Comparison of ENCODE assay signal across 24 cellular contexts in the genomic region with DNA sequence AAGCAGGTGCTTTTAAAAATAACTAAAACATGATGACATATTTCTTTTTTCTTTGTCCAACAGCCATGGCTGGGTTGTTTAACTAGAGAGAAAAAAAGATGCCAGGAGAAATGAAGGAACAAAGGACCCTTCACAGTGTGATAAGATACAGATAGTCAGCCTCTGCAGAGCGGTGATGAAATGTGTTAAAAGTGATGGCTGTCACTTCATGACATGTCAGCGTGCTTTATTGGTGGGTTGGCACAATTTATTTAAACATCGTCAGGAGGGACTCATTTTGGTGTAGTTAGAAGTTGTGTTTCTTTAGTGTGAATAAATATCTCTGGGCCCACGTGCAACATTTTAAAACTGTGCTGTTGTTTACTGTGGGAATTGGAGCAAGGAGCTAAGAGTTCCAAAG.
DNase-seq lines count a peak whose midpoint lies in the region; ATAC-seq, FAIRE-seq and TF ChIP-seq lines count a peak whose summit lies in the region.
"Had no signal": no experiment of that assay in that cellular context is flagged by ENCODE, and none has a peak within 500 bp of the region (broad histone marks: within the 10 kb centered on the region; RNA-seq: fewer than 3 reads in every experiment).

No MANE protein-coding gene starts in this region.

- POLR2A ChIA-PET in naive thymus-derived CD4-positive, alpha-beta T cell (lab: Charles Lee) = no interaction called here

- no peaks in the 10 kb centered on the region for H3K9me3 ChIP-seq in naive thymus-derived CD4-positive, alpha-beta T cell (ENCODE audit: control insufficient read depth in 2 of 3, low read length in 3 of 3)
- no peaks in the 10 kb centered on the region for H3K9me3 ChIP-seq in neural progenitor cell (ENCODE audit: low read depth)
- H3K9me3 ChIP-seq: A549; BE2C; BLaER1 treated with 17β-estradiol and CSF1 and Interleukin-3, amounts not matched to agents 10 nM and 100 nM; HAP-1 had no signal

- no peak for TF ChIP-seq POLR2A in H54 (IDR thresholded peaks at IDR 0.05; ENCODE audit: low read depth, low read length)

- FAIRE-seq in H54 (lab: Jason Lieb, UNC) = no peak
- FAIRE-seq: A549, GM18507 had no signal

- H2AFZ ChIP-seq in neural progenitor cell (replicated peaks) = no peak overlapping the region
- H2AFZ ChIP-seq: GM23338 had no signal

- no peaks in the 10 kb centered on the region for H3K27me3 Mint-ChIP-seq in naive thymus-derived CD4-positive, alpha-beta T cell
- H3K27me3 Mint-ChIP-seq in neural progenitor cell (ENCODE audit: insufficient read depth, low read depth) = no peaks in the 10 kb centered on the region
- H3K27me3 Mint-ChIP-seq: CD4-positive, alpha-beta memory T cell had no signal

- no peaks in the 10 kb centered on the region for H4K20me1 ChIP-seq in neural progenitor cell (ENCODE audit: low read depth)
- H4K20me1 ChIP-seq: BLaER1 treated with 17β-estradiol and CSF1 and Interleukin-3, amounts not matched to agents 10 nM and 100 nM had no signal

- DNase-seq in left ventricle myocardium superior (no peak), Right ventricle myocardium superior (no peak), SK-N-DZ (ENCODE audit: low spot score) (peak; percentile 31), H54 (ENCODE audit: insufficient read length, low spot score) (no peak), neural progenitor cell (ENCODE audit: low spot score) (no peak), KBM-7 (no peak)
- DNase-seq in naive thymus-derived CD4-positive, alpha-beta T cell = no peak
- DNase-seq: 8988T; ACHN; AML-193; BE2C; Calu3; CD4-positive, alpha-beta memory T cell; COR-L47; DMS53; DMS79 treated with DMSO at 0.1 percent for 48 hours; GF-D8; HFFc6 had no signal

- no peak for TF ChIP-seq CTCF in neural progenitor cell (IDR thresholded peaks at IDR 0.05)

- H3K27ac ChIP-seq in naive thymus-derived CD4-positive, alpha-beta T cell (ENCODE audit: low read depth, low read length) = no peak overlapping the region
- no peak overlapping the region for H3K27ac ChIP-seq in neural progenitor cell
- H3K27ac ChIP-seq: A549; BLaER1 treated with 17β-estradiol and CSF1 and Interleukin-3, amounts not matched to agents 10 nM and 100 nM had no signal

- CTCF ChIA-PET in naive thymus-derived CD4-positive, alpha-beta T cell (lab: Charles Lee) = interaction anchor here (0.9 kb wide), 1 partner anchor 8 kb away, joined by 4 read pairs; no protein-coding TSS in a partner anchor

- H3K9me3 Mint-ChIP-seq in naive thymus-derived CD4-positive, alpha-beta T cell = peaks cover 0 to 11% (median 0%) of the 10 kb centered on the region in 11 donors
- H3K9me3 Mint-ChIP-seq in neural progenitor cell = no peaks in the 10 kb centered on the region
- H3K9me3 Mint-ChIP-seq: CD4-positive, alpha-beta memory T cell; GM23338 had no signal

- no peaks in the 10 kb centered on the region for H3F3A ChIP-seq in neural progenitor cell (ENCODE audit: low read depth)

- peaks cover 41 to 100% (median 96%) of the 10 kb centered on the region in 7 donors for H3K4me1 Mint-ChIP-seq in naive thymus-derived CD4-positive, alpha-beta T cell
- H3K4me1 Mint-ChIP-seq in neural progenitor cell = peaks cover 2% of the 10 kb centered on the region
- H3K4me1 Mint-ChIP-seq: GM23338 had no signal

- H3K27me3 ChIP-seq in naive thymus-derived CD4-positive, alpha-beta T cell (ENCODE audit: control insufficient read depth in 2 of 2, insufficient read depth in 2 of 2, low read length in 2 of 2) = no peaks in the 10 kb centered on the region
- no peaks in the 10 kb centered on the region for H3K27me3 ChIP-seq in neural progenitor cell
- H3K27me3 ChIP-seq: BE2C; BLaER1 treated with 17β-estradiol and CSF1 and Interleukin-3, amounts not matched to agents 10 nM and 100 nM had no signal

- peaks cover 6 to 56% (median 47%) of the 10 kb centered on the region in 5 donors for H3K36me3 Mint-ChIP-seq in naive thymus-derived CD4-positive, alpha-beta T cell
- H3K36me3 Mint-ChIP-seq in neural progenitor cell = no peaks in the 10 kb centered on the region
- H3K36me3 Mint-ChIP-seq: CD14-positive monocyte had no signal

- peak overlapping the region in 8 of 9 donors; percentile 10 to 89 (median 72) for H3K27ac Mint-ChIP-seq in naive thymus-derived CD4-positive, alpha-beta T cell
- no peak overlapping the region for H3K27ac Mint-ChIP-seq in neural progenitor cell
- H3K27ac Mint-ChIP-seq: CD14-positive monocyte; CD4-positive, alpha-beta memory T cell; GM23338; HFFc6 had no signal

- intact Hi-C loops in left ventricle myocardium superior (cut with micrococcal nuclease) = no loop called here
- intact Hi-C loops in Right ventricle myocardium superior (cut with DNase I) = no loop called here
- intact Hi-C loops in naive thymus-derived CD4-positive, alpha-beta T cell (cut with micrococcal nuclease) = loop anchor here in 1 of 2 donors (10.0 kb wide), 1 partner anchor 48 kb away; no protein-coding TSS in a partner anchor

- H3K4me2 ChIP-seq in neural progenitor cell = no peak overlapping the region
- H3K4me2 ChIP-seq: A549; BLaER1 treated with 17β-estradiol and CSF1 and Interleukin-3, amounts not matched to agents 10 nM and 100 nM; GM23338 had no signal

- H3K4me3 ChIP-seq in naive thymus-derived CD4-positive, alpha-beta T cell (ENCODE audit: low read length) = no peak overlapping the region
- no peak overlapping the region for H3K4me3 ChIP-seq in neural progenitor cell
- H3K4me3 ChIP-seq: A549; BLaER1 treated with 17β-estradiol and CSF1 and Interleukin-3, amounts not matched to agents 10 nM and 100 nM; GM23338; HAP-1 had no signal

- in situ Hi-C loops in KBM-7 (cut with MboI; ENCODE audit: low pct_unique_long_range_greater_than_20kb, low sequenced_read_pairs) = no loop called here

- H3K9ac ChIP-seq in neural progenitor cell = no peak overlapping the region
- H3K9ac ChIP-seq: BLaER1 treated with 17β-estradiol and CSF1 and Interleukin-3, amounts not matched to agents 10 nM and 100 nM had no signal

- H3K4me1 ChIP-seq in naive thymus-derived CD4-positive, alpha-beta T cell (ENCODE audit: control insufficient read depth in 2 of 2, insufficient read depth in 2 of 2, low read length in 2 of 2) = peaks cover 18 to 73% of the 10 kb centered on the region in 2 donors
- H3K4me1 ChIP-seq in neural progenitor cell = no peaks in the 10 kb centered on the region
- H3K4me1 ChIP-seq: A549, BE2C had no signal

- H3K4me3 Mint-ChIP-seq in naive thymus-derived CD4-positive, alpha-beta T cell = no peak overlapping the region
- H3K4me3 Mint-ChIP-seq in neural progenitor cell = no peak overlapping the region
- H3K4me3 Mint-ChIP-seq: CD14-positive monocyte; CD4-positive, alpha-beta memory T cell; GM23338; HFFc6 had no signal

- H3K36me3 ChIP-seq in naive thymus-derived CD4-positive, alpha-beta T cell (ENCODE audit: control insufficient read depth in 2 of 3, insufficient read depth in 3 of 3, low read length in 3 of 3) = peaks cover 0 to 3% (median 0%) of the 10 kb centered on the region in 3 experiments
- H3K36me3 ChIP-seq in neural progenitor cell = no peaks in the 10 kb centered on the region
- H3K36me3 ChIP-seq: BE2C; BLaER1 treated with 17β-estradiol and CSF1 and Interleukin-3, amounts not matched to agents 10 nM and 100 nM; HAP-1 had no signal

- no peaks in the 10 kb centered on the region for H3K79me2 ChIP-seq in neural progenitor cell (ENCODE audit: low read depth)

- ATAC-seq in left ventricle myocardium superior (peak; percentile 19), Right ventricle myocardium superior (ENCODE audit: poor library complexity) (no peak)
- no peak for ATAC-seq in naive thymus-derived CD4-positive, alpha-beta T cell
- ATAC-seq: A549, GM23338 had no signal
